In the genomic region with DNA sequence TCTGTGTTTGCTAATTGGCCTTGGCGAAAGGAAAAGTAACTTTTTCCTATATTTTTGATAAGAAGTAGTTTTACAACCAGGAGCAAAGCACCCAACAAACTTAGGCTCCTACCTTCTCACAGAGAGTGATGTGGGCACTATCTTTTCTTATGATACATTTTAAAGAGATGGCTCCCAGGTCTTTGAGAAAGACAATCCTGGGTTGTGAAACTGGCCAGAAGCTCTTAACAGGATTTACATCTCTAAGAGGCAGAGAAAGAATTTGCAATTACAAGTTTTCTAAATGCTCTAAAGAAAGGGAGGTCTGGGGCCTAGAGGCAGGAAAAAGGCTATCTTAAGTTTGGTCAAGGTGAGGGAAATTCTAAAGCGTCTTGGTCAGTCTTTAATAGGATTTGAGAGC, we compare ENCODE assay signal across 17 cellular contexts.
DNase-seq lines count a peak whose midpoint lies in the region; TF ChIP-seq lines count a peak whose summit lies in the region.
"Had no signal": no experiment of that assay in that cellular context is flagged by ENCODE, and none has a peak within 500 bp of the region (broad histone marks: within the 10 kb centered on the region; RNA-seq: fewer than 3 reads in every experiment).

No MANE protein-coding gene starts in this region.

- TF ChIP-seq POLR2A in esophagus squamous epithelium (IDR thresholded peaks at IDR 0.05), result no peak

- H3K4me1 Mint-ChIP-seq in endodermal cell (peaks cover 13% of the 10 kb centered on the region), glutamatergic neuron (ENCODE audit: low read depth, unreplicated experiment) (peaks cover under 1% of the 10 kb centered on the region)
- H3K4me1 Mint-ChIP-seq: CD14-positive monocyte; CD4-positive, alpha-beta memory T cell had no signal

- H3K27me3 Mint-ChIP-seq in endodermal cell (ENCODE audit: insufficient read depth) (no peaks in the 10 kb centered on the region), glutamatergic neuron (ENCODE audit: unreplicated experiment) (peaks cover 2% of the 10 kb centered on the region)
- H3K27me3 Mint-ChIP-seq: CD4-positive, alpha-beta memory T cell had no signal

- no peaks in the 10 kb centered on the region for H3K36me3 Mint-ChIP-seq in endodermal cell (ENCODE audit: low read depth)
- H3K36me3 Mint-ChIP-seq in glutamatergic neuron (ENCODE audit: unreplicated experiment), result no peaks in the 10 kb centered on the region
- H3K36me3 Mint-ChIP-seq: CD14-positive monocyte; CD4-positive, alpha-beta memory T cell had no signal

- H3K27me3 ChIP-seq in HUES64 (ENCODE audit: insufficient read depth, low read length) (no peaks in the 10 kb centered on the region), endodermal cell (ENCODE audit: control insufficient read depth, insufficient read depth, low read length, poor library complexity, severe bottlenecking) (no peaks in the 10 kb centered on the region), iPS DF 6.9 (ENCODE audit: control insufficient read depth, insufficient read depth, low read length) (no peaks in the 10 kb centered on the region), esophagus squamous epithelium (no peaks in the 10 kb centered on the region)
- H3K27me3 ChIP-seq: BLaER1 had no signal

- peak overlapping the region; percentile 27; the same call in 1 of the 2 replicates for H3K27ac ChIP-seq in HUES64 (ENCODE audit: low read depth, low read length)
- no peak overlapping the region for H3K27ac ChIP-seq in endodermal cell (ENCODE audit: low read depth, low read length)
- no peak overlapping the region for H3K27ac ChIP-seq in iPS DF 6.9 (ENCODE audit: low read length)
- H3K27ac ChIP-seq in esophagus squamous epithelium, result no peak overlapping the region
- H3K27ac ChIP-seq: BLaER1, HL-60 had no signal

- WGBS in HUES64, result 16% methylated on average over 1 of the region's 2 CpGs
- 72% methylated on average over 2 of the region's 2 CpGs; no CpG with 5 or more reads in 1 of the 2 experiments for WGBS in endodermal cell (ENCODE audit: insufficient coverage in 1 of 2, insufficient read length in 1 of 2), 2 experiments
- no CpG with 5 or more reads among the region's 2 CpGs for WGBS in iPS DF 6.9 (ENCODE audit: insufficient coverage, insufficient read length)
- WGBS in esophagus squamous epithelium, 2 donors, result 68 to 77% methylated on average over 2 of the region's 2 CpGs

- H3K4me1 ChIP-seq in HUES64 (ENCODE audit: insufficient read depth, low read length), result peaks cover 24% of the 10 kb centered on the region
- no peaks in the 10 kb centered on the region for H3K4me1 ChIP-seq in endodermal cell (ENCODE audit: control insufficient read depth, insufficient read depth, low read length)
- H3K4me1 ChIP-seq in iPS DF 6.9 (ENCODE audit: control insufficient read depth, insufficient read depth, low read length), result no peaks in the 10 kb centered on the region
- no peaks in the 10 kb centered on the region for H3K4me1 ChIP-seq in esophagus squamous epithelium
- H3K4me1 ChIP-seq: BLaER1 had no signal

- TF ChIP-seq CTCF in endodermal cell (conservative IDR thresholded peaks at IDR 0.05), result no peak
- no peak for TF ChIP-seq CTCF in esophagus squamous epithelium (IDR thresholded peaks at IDR 0.05)
- TF ChIP-seq CTCF in glutamatergic neuron (IDR thresholded peaks at IDR 0.05; ENCODE audit: partially characterized antibody, unreplicated experiment), result no peak

- H3K9ac ChIP-seq in HUES64 (ENCODE audit: low read depth, low read length) (no peak overlapping the region), endodermal cell (ENCODE audit: extremely low read depth, low read length, poor library complexity, severe bottlenecking) (no peak overlapping the region)
- H3K9ac ChIP-seq: BLaER1 had no signal

- H3K4me3 ChIP-seq in HUES64 (ENCODE audit: low read length), result no peak overlapping the region
- H3K4me3 ChIP-seq in endodermal cell (ENCODE audit: low read length), result no peak overlapping the region
- H3K4me3 ChIP-seq in iPS DF 6.9 (ENCODE audit: low read length), result no peak overlapping the region
- H3K4me3 ChIP-seq in esophagus squamous epithelium, result no peak overlapping the region
- H3K4me3 ChIP-seq: BLaER1 had no signal

- no peaks in the 10 kb centered on the region for H3K36me3 ChIP-seq in HUES64 (ENCODE audit: insufficient read depth, low read length)
- H3K36me3 ChIP-seq in endodermal cell (ENCODE audit: control insufficient read depth, insufficient read depth, low read length), result no peaks in the 10 kb centered on the region
- no peaks in the 10 kb centered on the region for H3K36me3 ChIP-seq in iPS DF 6.9 (ENCODE audit: control insufficient read depth, insufficient read depth, low read length)
- H3K36me3 ChIP-seq in esophagus squamous epithelium, result no peaks in the 10 kb centered on the region
- H3K36me3 ChIP-seq: BLaER1 had no signal

- H3K9me3 ChIP-seq in HUES64 (ENCODE audit: insufficient read depth, low read depth, low read length) (no peaks in the 10 kb centered on the region), endodermal cell (ENCODE audit: control insufficient read depth, low read length) (no peaks in the 10 kb centered on the region), iPS DF 6.9 (ENCODE audit: control insufficient read depth, insufficient read depth, low read length) (no peaks in the 10 kb centered on the region), esophagus squamous epithelium (no peaks in the 10 kb centered on the region)
- H3K9me3 ChIP-seq: BLaER1 had no signal

- H3K9me3 Mint-ChIP-seq in endodermal cell, result no peaks in the 10 kb centered on the region
- no peaks in the 10 kb centered on the region for H3K9me3 Mint-ChIP-seq in glutamatergic neuron (ENCODE audit: unreplicated experiment)

- peak overlapping the region; percentile 47 for H3K27ac Mint-ChIP-seq in endodermal cell
- H3K27ac Mint-ChIP-seq in glutamatergic neuron (ENCODE audit: unreplicated experiment), result no peak overlapping the region
- H3K27ac Mint-ChIP-seq: CD14-positive monocyte; CD4-positive, alpha-beta memory T cell had no signal

- DNase-seq in ELF-1 (ENCODE audit: low read depth, low spot score) (peak; percentile 25), endodermal cell (no peak), iPS DF 6.9 (ENCODE audit: low read depth, low spot score) (peak; percentile 13), esophagus squamous epithelium (lab: John Stamatoyannopoulos, UW) (no peak), NCI-H1436 treated with DMSO at 0.1 percent for 48 hours (lab: John Stamatoyannopoulos, UW) (no peak), glutamatergic neuron (no peak)
- DNase-seq: 8988T; CD4-positive, alpha-beta memory T cell; DMS153; DMS79; GF-D8; GOT3; H9 had no signal

- H3K4me3 Mint-ChIP-seq in endodermal cell (no peak overlapping the region), glutamatergic neuron (ENCODE audit: unreplicated experiment) (no peak overlapping the region)
- H3K4me3 Mint-ChIP-seq: CD14-positive monocyte; CD4-positive, alpha-beta memory T cell; H9 had no signal

- intact Hi-C loops in esophagus squamous epithelium (cut with DNase I), result no loop called here

Comparison
In these comparisons a context has a peak if more than half of its experiments do, and no peak if none do; other contexts are left out.
1. DNase-seq: peak in ELF-1 (single experiment) and iPS DF 6.9 (single experiment); none in endodermal cell (single experiment), esophagus squamous epithelium (single experiment), NCI-H1436 treated with DMSO at 0.1 percent for 48 hours (single experiment) and glutamatergic neuron (single experiment).